8 cellular contexts compared by ENCODE assay signal in genomic region chr5:173055042-173055721, GRCh38. TPM values are rescaled to one million over a fixed set of nuclear protein-coding genes. Genes with fewer than 3 reads are reported as not detected.
DNase-seq lines count a peak whose midpoint lies in the region; ATAC-seq and TF ChIP-seq lines count a peak whose summit lies in the region.

No MANE protein-coding gene starts in this region.

- WGBS in adrenal gland, 4 donors, result 25 to 27% (median 26%) methylated on average over 10 of the region's 10 CpGs
- WGBS in transverse colon (ENCODE audit: low coverage in 1 of 2), 2 donors, result 14 to 15% methylated on average over 7 to 10 of the region's 10 CpGs

- no peaks in the 10 kb centered on the region for H3K36me3 Mint-ChIP-seq in activated T-cell treated with anti-CD3 and anti-CD28 coated beads, Interleukin-2, amount 50 U/mL, for 4 hours (ENCODE audit: insufficient read depth)

- no peak for TF ChIP-seq POLR2A in adrenal gland (IDR thresholded peaks at IDR 0.05)
- TF ChIP-seq POLR2A in transverse colon (IDR thresholded peaks at IDR 0.05), result no peak

- H3K27ac ChIP-seq in adrenal gland (no peak overlapping the region), lower lobe of right lung (no peak overlapping the region), transverse colon (peak overlapping the region; percentile 92 to 100 (median 99))

- intact Hi-C loops in adrenal gland (cut with DNase I), result no loop called here
- intact Hi-C loops in lower lobe of right lung (cut with DNase I), result loop anchor here (10.0 kb wide), 1 partner anchor 70 kb away; the partner anchor contains the start of gene ATP6V0E1
- intact Hi-C loops in transverse colon (cut with DNase I; ENCODE audit: low total_unique reads), result loop anchor here (5.0 kb wide), 1 partner anchor 73 kb away; the partner anchor contains the start of gene ATP6V0E1

- no peak for TF ChIP-seq EP300 in transverse colon (IDR thresholded peaks at IDR 0.05; ENCODE audit: low read depth)

- in situ Hi-C loops in transverse colon (cut with MboI; ENCODE audit: low pct_ligation_motif_present in 1 of 4, low pct_unique_long_range_greater_than_20kb in 1 of 4, low sequenced_read_pairs in 3 of 4), result no loop called here

- H3K9me3 ChIP-seq in adrenal gland (replicated peaks in 1 of 3), result no peaks in the 10 kb centered on the region
- no peaks in the 10 kb centered on the region for H3K9me3 ChIP-seq in lower lobe of right lung
- H3K9me3 ChIP-seq in transverse colon, result no peaks in the 10 kb centered on the region

- peaks cover 9 to 17% of the 10 kb centered on the region in 2 donors for H3K4me1 ChIP-seq in adrenal gland (replicated peaks in 1 of 2)
- H3K4me1 ChIP-seq in lower lobe of right lung, result peaks cover 30% of the 10 kb centered on the region
- H3K4me1 ChIP-seq in transverse colon, result peaks cover 6 to 31% (median 17%) of the 10 kb centered on the region in 4 donors

- H3K27me3 ChIP-seq in adrenal gland (no peaks in the 10 kb centered on the region), lower lobe of right lung (ENCODE audit: low read depth) (no peaks in the 10 kb centered on the region), transverse colon (no peaks in the 10 kb centered on the region)

- ATAC-seq in activated T-cell treated with anti-CD3 and anti-CD28 coated beads, Interleukin-2, amount 50 U/mL, for 4 hours, result no peak
- ATAC-seq in lower lobe of right lung, result no peak
- ATAC-seq in HG02588 (IDR thresholded peaks at IDR 0.05; ENCODE audit: unreplicated experiment), result no peak

- H3K4me3 ChIP-seq in adrenal gland, result peak overlapping the region in 3 of 4 donors; percentile 64 to 99 (median 95)
- H3K4me3 ChIP-seq in lower lobe of right lung, result peak overlapping the region; percentile 100
- peak overlapping the region in 3 of 4 donors; percentile 82 to 99 (median 99) for H3K4me3 ChIP-seq in transverse colon

- H3K4me3 Mint-ChIP-seq in activated T-cell treated with anti-CD3 and anti-CD28 coated beads, Interleukin-2, amount 50 U/mL, for 4 hours, result peak overlapping the region; percentile 89

- H3K36me3 ChIP-seq in adrenal gland (replicated peaks in 1 of 2) (no peaks in the 10 kb centered on the region), lower lobe of right lung (no peaks in the 10 kb centered on the region), transverse colon (no peaks in the 10 kb centered on the region)

- H3K4me1 Mint-ChIP-seq in activated T-cell treated with anti-CD3 and anti-CD28 coated beads, Interleukin-2, amount 50 U/mL, for 4 hours (ENCODE audit: low read depth), result peaks cover 30% of the 10 kb centered on the region

- H3K27me3 Mint-ChIP-seq in activated T-cell treated with anti-CD3 and anti-CD28 coated beads, Interleukin-2, amount 50 U/mL, for 4 hours (ENCODE audit: low read depth), result no peaks in the 10 kb centered on the region

- no peak for DNase-seq in activated T-cell treated with anti-CD3 and anti-CD28 coated beads, Interleukin-2, amount 50 U/mL, for 4 hours
- no peak for DNase-seq in activated T-cell treated with anti-CD3 and anti-CD28 coated beads, Interleukin-2, amount 50 U/mL, for 48 hours
- DNase-seq in adrenal gland (no peak), lower lobe of right lung (no peak), transverse colon (no peak), NCI-H187 (lab: John Stamatoyannopoulos, UW) (no peak), NCI-H526 (lab: John Stamatoyannopoulos, UW) (no peak)

- no peaks in the 10 kb centered on the region for H3K9me3 Mint-ChIP-seq in activated T-cell treated with anti-CD3 and anti-CD28 coated beads, Interleukin-2, amount 50 U/mL, for 4 hours

- TF ChIP-seq CTCF in adrenal gland (IDR thresholded peaks at IDR 0.05), result no peak
- TF ChIP-seq CTCF in lower lobe of right lung (IDR thresholded peaks at IDR 0.05), result no peak
- TF ChIP-seq CTCF in transverse colon (IDR thresholded peaks at IDR 0.05), result no peak

RNA-seq across cellular contexts. Expression of gene CREBRF, which starts 1.0 kb away (rescaled TPM):
- total RNA-seq in activated T-cell treated with anti-CD3 and anti-CD28 coated beads, Interleukin-2, amount 50 U/mL, for 4 hours, result 10 to 100 TPM in 2 of 3 donors, 1 to 10 TPM in 1; 7.2 to 11.7 (median 10.1) TPM
- 10 to 100 TPM; 10.9 to 38.2 (median 31.1) TPM for total RNA-seq in adrenal gland
- polyA plus RNA-seq in adrenal gland, result 10 to 100 TPM in 1 of 3 donors, 1 to 10 TPM in 2; 5.3 to 12.3 (median 8.3) TPM
- total RNA-seq in lower lobe of right lung, result 50.2 TPM
- total RNA-seq in transverse colon, result 10 to 100 TPM; 24.3 to 40.6 (median 32.3) TPM

Comparison
In these comparisons a context has a peak if more than half of its experiments do, and no peak if none do; other contexts are left out.
1. H3K27ac ChIP-seq: peak in transverse colon (4 of 4); none in adrenal gland (0 of 5) and lower lobe of right lung (single experiment).
2. intact Hi-C loops: an anchor here in lower lobe of right lung (10.0 kb wide) and transverse colon (5.0 kb wide); none called in adrenal gland.
3. Peak in every context shown above with its lines, with median percentiles within 50 percentile points of each other: H3K4me3 ChIP-seq.